19 cellular contexts compared by ENCODE assay signal in genomic region chr7:105250239-105250638, GRCh38.
DNase-seq lines count a peak whose midpoint lies in the region; ATAC-seq, FAIRE-seq and TF ChIP-seq lines count a peak whose summit lies in the region.
"Had no signal": no experiment of that assay in that cellular context is flagged by ENCODE, and none has a peak within 500 bp of the region (broad histone marks: within the 10 kb centered on the region; RNA-seq: fewer than 3 reads in every experiment).

No MANE protein-coding gene starts in this region.

- DNase-seq in NCI-H82 (lab: John Stamatoyannopoulos, UW), result peak; percentile 42
- no peak for DNase-seq in NCI-H82 treated with DMSO at 0.1 percent for 48 hours (lab: John Stamatoyannopoulos, UW; ENCODE audit: unreplicated experiment)
- peak; percentile 61 for DNase-seq in adipocyte (ENCODE audit: low read depth)
- DNase-seq in H1 (ENCODE audit: low read depth in 1 of 2, low spot score in 2 of 2), result no peak
- peak; percentile 12 for DNase-seq in iris pigment epithelial cell (ENCODE audit: low read depth)
- no peak for DNase-seq in stimulated activated naive CD4-positive, alpha-beta T cell treated with Interleukin-2 at 50 U/mL for 16 hours (lab: John Stamatoyannopoulos, UW)
- no peak for DNase-seq in urothelium cell line (ENCODE audit: low spot score)
- DNase-seq: DMS 273 treated with DMSO at 0.1 percent for 48 hours, GF-D8, HCEC 1CT, KBM-7, NCI-H1105 treated with DMSO at 0.1 percent for 48 hours, NCI-H1694 treated with DMSO at 0.1 percent for 48 hours, NCI-H2107, NCI-H510A, NCI-H748 treated with DMSO at 0.1 percent for 48 hours, SHP77 had no signal

- H3K56ac ChIP-seq in H1 (replicated peaks; ENCODE audit: insufficient read length, low read depth, low read length), result no peak overlapping the region

- H4K8ac ChIP-seq in H1 (ENCODE audit: extremely low read depth, insufficient read depth, low read length), result no peak overlapping the region

- H3K18ac ChIP-seq in H1 (ENCODE audit: extremely low read depth, low read length), result no peak overlapping the region

- CTCF ChIA-PET in H1 (lab: Charles Lee; ENCODE audit: partially characterized antibody), result interaction anchor here (0.9 kb wide), 1 partner anchor 22 kb away, joined by 3 read pairs; no protein-coding TSS in a partner anchor

- no peak for TF ChIP-seq EP300 in H1 (IDR thresholded peaks at IDR 0.05; ENCODE audit: borderline replicate concordance in 1 of 2, low read depth in 2 of 2, low read length in 2 of 2)

- no peak overlapping the region for H3K4ac ChIP-seq in H1 (replicated peaks; ENCODE audit: insufficient read length, low read depth, low read length)

- H3K36me3 ChIP-seq in adipocyte (ENCODE audit: control insufficient read depth, insufficient read depth, low read length, severe bottlenecking) (no peaks in the 10 kb centered on the region), H1 (ENCODE audit: control insufficient read depth in 2 of 4, insufficient read depth in 4 of 4, low read length in 3 of 4) (no peaks in the 10 kb centered on the region)

- H4K5ac ChIP-seq in H1 (ENCODE audit: insufficient read length, low read depth, low read length), result no peak overlapping the region

- H3K4me3 ChIP-seq in adipocyte (ENCODE audit: low read length) (no peak overlapping the region), H1 (ENCODE audit: extremely low read depth in 1 of 4, insufficient read depth in 2 of 4, low read depth in 3 of 4, low read length in 4 of 4) (no peak overlapping the region)

- 90% methylated on average over 4 of the region's 4 CpGs; no CpG with 5 or more reads in 1 of the 2 experiments for WGBS in H1 (ENCODE audit: extremely low coverage in 1 of 2, insufficient coverage in 1 of 2, insufficient read length in 1 of 2, insufficient replicate concordance in 2 of 2, low coverage in 1 of 2, low lambda C conversion rate in 2 of 2, missing lambda C conversion rate in 1 of 2), 2 experiments

- no peak overlapping the region for H3K23ac ChIP-seq in H1 (ENCODE audit: insufficient read length)

- H3K79me2 ChIP-seq in H1 (ENCODE audit: control insufficient read depth in 1 of 2, insufficient read depth in 2 of 2, low read length in 2 of 2), result peaks cover 0 to 31% of the 10 kb centered on the region in 2 experiments; a peak in 2 of 4 replicates

- TF ChIP-seq RAD21 in H1 (IDR thresholded peaks at IDR 0.05 in 1 of 2, conservative IDR thresholded peaks at IDR 0.05 in 1 of 2; ENCODE audit: low read depth in 2 of 2, low read length in 2 of 2), result no peak

- H2BK20ac ChIP-seq in H1 (ENCODE audit: low read length), result no peak overlapping the region

- no peak overlapping the region for H3K4me2 ChIP-seq in H1 (ENCODE audit: insufficient read depth in 1 of 2, low read depth in 2 of 2, low read length in 2 of 2)

- FAIRE-seq in H1 (lab: Jason Lieb, UNC), result no peak
- no peak for FAIRE-seq in urothelium cell line (lab: Jason Lieb, UNC)

- H2AK5ac ChIP-seq in H1 (ENCODE audit: low read depth, low read length), result no peak overlapping the region

- peaks cover 31% of the 10 kb centered on the region for H3K4me1 ChIP-seq in adipocyte (ENCODE audit: control insufficient read depth, insufficient read depth, low read length)
- peaks cover 0 to 4% (median 3%) of the 10 kb centered on the region in 4 experiments; a peak in 4 of 7 replicates for H3K4me1 ChIP-seq in H1 (replicated peaks in 1 of 4; ENCODE audit: control insufficient read depth in 3 of 4, insufficient read depth in 4 of 4, low read length in 3 of 4)

- H3K27ac ChIP-seq in H1 (ENCODE audit: low read depth, low read length), result no peak overlapping the region
- H3K27ac ChIP-seq: 22Rv1 had no signal

- peak overlapping the region; percentile 12; the same call in 1 of the 2 replicates for H2BK5ac ChIP-seq in H1 (ENCODE audit: low read depth, low read length)

- no peak for ATAC-seq in GM18517 (IDR thresholded peaks at IDR 0.05; ENCODE audit: unreplicated experiment)

- H2AFZ ChIP-seq in H1 (ENCODE audit: low read length), result no peak overlapping the region

- H4K91ac ChIP-seq in H1 (replicated peaks; ENCODE audit: insufficient read length, low read length), result no peak overlapping the region

- H3K23me2 ChIP-seq in H1 (ENCODE audit: low read depth, low read length), result peaks cover 2% of the 10 kb centered on the region; the same call in 1 of the 2 replicates

- no peak overlapping the region for H2BK120ac ChIP-seq in H1 (replicated peaks; ENCODE audit: low read depth, low read length)

- H2BK12ac ChIP-seq in H1 (ENCODE audit: low read depth, low read length), result no peak overlapping the region

- H3K27me3 ChIP-seq in adipocyte (replicated peaks; ENCODE audit: control insufficient read depth, insufficient read depth, low read length), result no peaks in the 10 kb centered on the region
- H3K27me3 ChIP-seq in H1 (replicated peaks in 1 of 4; ENCODE audit: control insufficient read depth in 3 of 4, extremely low read depth in 1 of 4, insufficient read depth in 3 of 4, low read length in 3 of 4), result no peaks in the 10 kb centered on the region

- TF ChIP-seq CTCF in H1 (IDR thresholded peaks at IDR 0.05; ENCODE audit: control extremely low read depth in 1 of 3, insufficient read depth in 1 of 3, low read depth in 1 of 3, low read length in 3 of 3), result no peak

- POLR2A ChIA-PET in H1 (lab: Charles Lee; ENCODE audit: partially characterized antibody), result no interaction called here

- H3K79me1 ChIP-seq in H1 (ENCODE audit: low read depth, low read length), result 0 out of 2 replicates have a peak, but pooled peaks cover 3% of the 10 kb centered on the region

- H3K14ac ChIP-seq in H1 (ENCODE audit: insufficient read length), result no peak overlapping the region

- H3K9ac ChIP-seq in adipocyte (ENCODE audit: low read length) (no peak overlapping the region), H1 (replicated peaks in 1 of 4; ENCODE audit: extremely low read depth in 1 of 4, low read depth in 3 of 4, low read length in 3 of 4) (no peak overlapping the region)

- H4K20me1 ChIP-seq in H1 (replicated peaks in 1 of 2; ENCODE audit: control insufficient read depth in 1 of 2, insufficient read depth in 2 of 2, low read length in 2 of 2), result no peaks in the 10 kb centered on the region

- no peak for TF ChIP-seq POLR2A in H1 (IDR thresholded peaks at IDR 0.05; ENCODE audit: control extremely low read depth in 1 of 2, low read depth in 2 of 2, low read length in 2 of 2)

- H3K9me3 ChIP-seq in adipocyte (ENCODE audit: control insufficient read depth, low read length) (no peaks in the 10 kb centered on the region), H1 (ENCODE audit: insufficient read depth in 2 of 2, low read depth in 1 of 2, low read length in 1 of 2) (no peaks in the 10 kb centered on the region)

- H2BK15ac ChIP-seq in H1 (ENCODE audit: low read length), result no peak overlapping the region

TF ChIP-seq in H1, 55 proteins besides CTCF, POLR2A, EP300 and RAD21:
- TF ChIP-seq NRF1 (IDR thresholded peaks at IDR 0.05; ENCODE audit: low read depth, low read length) (no peak), ATF2 (IDR thresholded peaks at IDR 0.05; ENCODE audit: low read length) (no peak), SUZ12 (IDR thresholded peaks at IDR 0.05; ENCODE audit: low read length) (no peak), SAP30 (IDR thresholded peaks at IDR 0.05; ENCODE audit: insufficient read depth, insufficient replicate concordance, low read length) (no peak), FOSL1 (IDR thresholded peaks at IDR 0.05; ENCODE audit: insufficient read depth, low read depth, low read length) (no peak), CEBPB (IDR thresholded peaks at IDR 0.05; ENCODE audit: low read depth, low read length) (no peak), PHF8 (conservative IDR thresholded peaks at IDR 0.05; ENCODE audit: low read depth, low read length) (no peak), ZNF274 (IDR thresholded peaks at IDR 0.05; ENCODE audit: borderline replicate concordance, extremely low read depth, low read length) (no peak), TAF1 (IDR thresholded peaks at IDR 0.05; ENCODE audit: low read depth, low read length) (no peak), SIX5 (IDR thresholded peaks at IDR 0.05; ENCODE audit: low read depth, low read length) (no peak), SP1 (IDR thresholded peaks at IDR 0.05; ENCODE audit: low read depth, low read length) (no peak), CBX8 (IDR thresholded peaks at IDR 0.05; ENCODE audit: borderline replicate concordance, low read depth, low read length) (no peak)

Comparison
In these comparisons a context has a peak if more than half of its experiments do, and no peak if none do; other contexts are left out.
1. DNase-seq: peak in NCI-H82 (single experiment), adipocyte (single experiment) and iris pigment epithelial cell (single experiment); none in NCI-H82 treated with DMSO at 0.1 percent for 48 hours (single experiment), H1 (0 of 2), stimulated activated naive CD4-positive, alpha-beta T cell treated with Interleukin-2 at 50 U/mL for 16 hours (single experiment) and urothelium cell line (single experiment).